Comparison of ENCODE assay signal across 8 cellular contexts in genomic region chr7:96708872-96709271, GRCh38. TPM values are rescaled to one million over a fixed set of nuclear protein-coding genes. Genes with fewer than 3 reads are reported as not detected.
DNase-seq lines count a peak whose midpoint lies in the region; ATAC-seq, FAIRE-seq and TF ChIP-seq lines count a peak whose summit lies in the region.

No MANE protein-coding gene starts in this region.

- peak overlapping the region; percentile 100 for H3K4me3 Mint-ChIP-seq in activated B cell treated with CpG ODN at 0.5 μM for 24 hours

- CTCF ChIA-PET in activated B cell treated with CpG ODN at 0.5 μM for 24 hours (lab: Charles Lee), result no interaction called here

- peak overlapping the region; percentile 98 for H3K27ac Mint-ChIP-seq in activated B cell treated with CpG ODN at 0.5 μM for 24 hours

- H3K9me3 ChIP-seq in iPS-20b (ENCODE audit: insufficient read depth, low read depth, low read length) (peaks cover 15% of the 10 kb centered on the region), thoracic aorta (no peaks in the 10 kb centered on the region)

- POLR2A ChIA-PET in activated B cell treated with CpG ODN at 0.5 μM for 24 hours (lab: Charles Lee), result interaction anchor here (1.1 kb wide), 1 partner anchor 409 kb away, joined by 3 read pairs; the partner anchor contains the start of gene SDHAF3

- peaks cover 9% of the 10 kb centered on the region for H3K9me3 Mint-ChIP-seq in activated B cell treated with CpG ODN at 0.5 μM for 24 hours

- H3K4me3 ChIP-seq in GM12864 (ENCODE audit: low read depth, low read length), result peak overlapping the region; percentile 90
- peak overlapping the region; percentile 87 for H3K4me3 ChIP-seq in iPS-20b (ENCODE audit: low read length)
- peak overlapping the region; percentile 81 for H3K4me3 ChIP-seq in thoracic aorta

- peaks cover 42% of the 10 kb centered on the region for H3K4me1 Mint-ChIP-seq in activated B cell treated with CpG ODN at 0.5 μM for 24 hours

- H3K36me3 ChIP-seq in iPS-20b (ENCODE audit: insufficient read depth, low read depth, low read length) (peaks cover 24% of the 10 kb centered on the region), thoracic aorta (peaks cover 4% of the 10 kb centered on the region)

- H3K9ac ChIP-seq in iPS-20b (ENCODE audit: low read depth, low read length), result peak overlapping the region; percentile 95

- TF ChIP-seq CTCF in GM12864 (IDR thresholded peaks at IDR 0.05; ENCODE audit: low read depth, low read length, missing control alignments) (no peak), activated B cell treated with CpG ODN at 0.5 μM for 24 hours (IDR thresholded peaks at IDR 0.05) (no peak), thoracic aorta (IDR thresholded peaks at IDR 0.05) (no peak)

- peaks cover 3% of the 10 kb centered on the region; the same call in 1 of the 2 replicates for H3K4me1 ChIP-seq in iPS-20b (ENCODE audit: insufficient read depth, low read length)
- peaks cover 20 to 26% of the 10 kb centered on the region in 2 donors for H3K4me1 ChIP-seq in thoracic aorta (ENCODE audit: control insufficient read depth in 1 of 2, low read depth in 2 of 2)

- TF ChIP-seq POLR2A in H54 (IDR thresholded peaks at IDR 0.05; ENCODE audit: low read depth, low read length), result no peak

- H3K36me3 Mint-ChIP-seq in activated B cell treated with CpG ODN at 0.5 μM for 24 hours (ENCODE audit: low read depth), result peaks cover 33% of the 10 kb centered on the region

- FAIRE-seq in H54 (lab: Jason Lieb, UNC), result no peak

- H3K27me3 ChIP-seq in iPS-20b (ENCODE audit: insufficient read depth, low read length) (no peaks in the 10 kb centered on the region), thoracic aorta (replicated peaks; ENCODE audit: insufficient read depth) (no peaks in the 10 kb centered on the region)

- intact Hi-C loops in activated B cell treated with CpG ODN at 0.5 μM for 24 hours (cut with micrococcal nuclease) (loop anchor here (1.0 to 10.0 kb wide), 2 partner anchors 384 to 408 kb away; partner anchors contain the start of genes SDHAF3 and SLC25A13), sciatic nerve (cut with DNase I) (no loop called here)

- no peaks in the 10 kb centered on the region for H3K27me3 Mint-ChIP-seq in activated B cell treated with CpG ODN at 0.5 μM for 24 hours

- ATAC-seq in HG02763 (IDR thresholded peaks at IDR 0.05; ENCODE audit: unreplicated experiment) (peak; percentile 4), activated B cell treated with CpG ODN at 0.5 μM for 24 hours (ENCODE audit: low read depth) (no peak), thoracic aorta (ENCODE audit: insufficient number of reproducible peaks, low FRiP score, low read depth) (no peak), sciatic nerve (no peak)

- DNase-seq in GM12864 (ENCODE audit: low read depth), result no peak
- DNase-seq in activated B cell treated with CpG ODN at 0.5 μM for 24 hours, result no peak
- DNase-seq in thoracic aorta (ENCODE audit: low spot score), result no peak
- no peak for DNase-seq in activated effector memory CD4-positive, alpha-beta T cell treated with Interleukin-2 at 50 U/mL for 16 hours
- DNase-seq in sciatic nerve (ENCODE audit: low spot score), result no peak
- DNase-seq in H54 (ENCODE audit: insufficient read length, low spot score), result no peak

- H3K27ac ChIP-seq in iPS-20b (ENCODE audit: low read length) (peak overlapping the region; percentile 68), thoracic aorta (peak overlapping the region in 1 of 2 donors; percentile 79)

RNA-seq across cellular contexts. Expression of gene SEM1, which starts 0.8 kb away (rescaled TPM):
- total RNA-seq in activated B cell treated with CpG ODN at 0.5 μM for 24 hours (32.3 and 35.5 TPM in 2 replicates), thoracic aorta (10 to 100 TPM; 11.1 to 73.9 TPM), sciatic nerve (53.7 TPM)
